1 cellular context compared by ENCODE assay signal in the genomic region with DNA sequence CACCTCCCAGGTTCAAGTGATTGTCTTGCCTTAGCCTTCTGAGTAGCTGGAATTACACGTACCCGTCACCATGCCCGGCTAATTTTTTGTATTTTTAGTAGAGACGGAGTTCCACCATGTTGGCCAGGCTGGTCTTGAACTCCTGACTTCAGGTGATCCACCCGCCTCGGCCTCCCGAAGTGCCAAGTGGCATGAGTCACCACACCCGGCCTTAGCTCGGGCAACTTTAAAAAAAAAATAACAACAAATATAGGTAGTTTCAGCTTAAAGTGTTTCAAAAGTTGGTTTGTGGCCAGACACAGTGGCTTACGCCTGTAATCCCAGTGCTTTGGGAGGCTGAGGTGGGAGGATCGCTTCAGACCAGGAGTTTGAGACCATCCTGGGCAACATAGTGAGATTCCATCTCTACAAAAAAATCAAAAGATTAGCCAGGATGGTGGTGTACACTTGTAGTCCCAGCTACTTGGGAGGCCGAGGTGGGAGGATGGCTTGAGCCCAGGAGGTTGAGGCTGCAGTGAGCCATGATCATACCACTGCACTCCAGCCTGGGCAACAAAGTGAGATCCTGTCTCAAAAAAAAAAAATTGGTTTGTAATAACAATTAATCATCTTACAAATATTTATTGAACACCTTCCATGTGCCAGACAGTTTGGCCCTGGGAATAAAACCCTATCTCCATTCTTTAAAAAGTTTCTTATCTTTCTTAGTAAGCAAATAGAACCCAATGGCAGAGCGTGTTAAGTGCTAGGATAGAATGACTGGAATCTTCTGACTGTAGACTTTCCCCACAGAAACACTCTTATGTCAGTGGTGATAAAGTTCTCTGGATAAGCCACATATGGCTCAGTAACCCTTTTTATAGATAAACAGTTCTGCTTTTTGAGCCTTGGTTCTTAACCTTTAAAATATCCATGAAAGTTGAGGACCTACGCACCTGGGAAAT.
TF ChIP-seq lines count a peak whose summit lies in the region.

No MANE protein-coding gene starts in this region.

TF ChIP-seq in HepG2, 621 proteins besides CTCF, POLR2A, EP300 and RAD21:
- TF ChIP-seq, protein P1, sequence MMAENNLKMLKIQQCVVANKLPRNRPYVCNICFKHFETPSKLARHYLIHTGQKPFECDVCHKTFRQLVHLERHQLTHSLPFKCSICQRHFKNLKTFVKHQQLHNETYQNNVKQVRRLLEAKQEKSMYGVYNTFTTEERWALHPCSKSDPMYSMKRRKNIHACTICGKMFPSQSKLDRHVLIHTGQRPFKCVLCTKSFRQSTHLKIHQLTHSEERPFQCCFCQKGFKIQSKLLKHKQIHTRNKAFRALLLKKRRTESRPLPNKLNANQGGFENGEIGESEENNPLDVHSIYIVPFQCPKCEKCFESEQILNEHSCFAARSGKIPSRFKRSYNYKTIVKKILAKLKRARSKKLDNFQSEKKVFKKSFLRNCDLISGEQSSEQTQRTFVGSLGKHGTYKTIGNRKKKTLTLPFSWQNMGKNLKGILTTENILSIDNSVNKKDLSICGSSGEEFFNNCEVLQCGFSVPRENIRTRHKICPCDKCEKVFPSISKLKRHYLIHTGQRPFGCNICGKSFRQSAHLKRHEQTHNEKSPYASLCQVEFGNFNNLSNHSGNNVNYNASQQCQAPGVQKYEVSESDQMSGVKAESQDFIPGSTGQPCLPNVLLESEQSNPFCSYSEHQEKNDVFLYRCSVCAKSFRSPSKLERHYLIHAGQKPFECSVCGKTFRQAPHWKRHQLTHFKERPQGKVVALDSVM (CRISPR knock-in tag; IDR thresholded peaks at IDR 0.05): peak; percentile 33; the same call in 1 of the 2 replicates
TF ChIP-seq in HepG2: peak in this region for 1; not testable (repeated sequence) for 620.
